ENCODE assay signal across 25 cellular contexts in genomic region chr11:2358754-2359444, GRCh38. TPM values are rescaled to one million over a fixed set of nuclear protein-coding genes. Genes with fewer than 3 reads are reported as not detected.
"Had no signal": no experiment of that assay in that cellular context is flagged by ENCODE, and none has a peak within 500 bp of the region (broad histone marks: within the 10 kb centered on the region; RNA-seq: fewer than 3 reads in every experiment).

No MANE protein-coding gene starts in this region.

- DNase-seq: activated CD4-positive, alpha-beta T cell treated with anti-CD3 and anti-CD28 coated beads, Interleukin-2, amount 10 ng/mL, durations not matched to agents 7 days and 5 days; activated CD4-positive, CD25-positive, alpha-beta regulatory T cell treated with anti-CD3 and anti-CD28 coated beads, Interleukin-2, amount 50 U/mL, for 72 hours; activated CD8-positive, alpha-beta memory T cell treated with anti-CD3 and anti-CD28 coated beads, Interleukin-2, amount 10 ng/mL, durations not matched to agents 7 days and 5 days; activated CD8-positive, alpha-beta T cell treated with anti-CD3 and anti-CD28 coated beads for 36 hours; activated effector memory CD4-positive, alpha-beta T cell treated with anti-CD3 and anti-CD28 coated beads, Interleukin-2, amount 50 U/mL, for 16 hours; activated naive CD4-positive, alpha-beta T cell treated with anti-CD3 and anti-CD28 coated beads, Interleukin-2, amount 10 ng/mL, durations not matched to agents 7 days and 5 days; activated T-cell treated with anti-CD3 and anti-CD28 coated beads for 4 hours; amygdala; effector CD4-positive, alpha-beta T cell; foreskin keratinocyte; left colon; mesenchymal stem cell; mucosa of descending colon; natural killer cell; stimulated activated CD4-positive, alpha-beta T cell treated with anti-CD3 and anti-CD28 coated beads, Interleukin-12 subunit alpha, Interleukin-12 subunit beta, amount 100 ng/mL, for 4 hours; stimulated activated CD4-positive, alpha-beta T cell treated with anti-CD3 and anti-CD28 coated beads, Interleukin-4, amount 100 ng/mL, for 4 hours; stimulated activated naive CD8-positive, alpha-beta T cell treated with anti-CD3 and anti-CD28 coated beads, Interleukin-15, amount 100 ng/mL, for 72 hours; transverse colon; uterus had no signal

- H3K27me3 ChIP-seq: foreskin keratinocyte, transverse colon, uterus had no signal

- ATAC-seq: activated CD8-positive, alpha-beta memory T cell treated with anti-CD3 and anti-CD28 coated beads, Interleukin-2, amount 10 ng/mL, durations not matched to agents 7 days and 5 days; activated CD8-positive, alpha-beta T cell treated with anti-CD3 and anti-CD28 coated beads for 36 hours; left colon; mucosa of descending colon; natural killer cell; stimulated activated naive CD8-positive, alpha-beta T cell treated with anti-CD3 and anti-CD28 coated beads, Interleukin-15, amount 100 ng/mL, for 72 hours had no signal

- H3K4me3 Mint-ChIP-seq: activated CD4-positive, alpha-beta T cell treated with anti-CD3 and anti-CD28 coated beads, Interleukin-2, amount 10 ng/mL, durations not matched to agents 7 days and 5 days; activated CD8-positive, alpha-beta memory T cell treated with anti-CD3 and anti-CD28 coated beads, Interleukin-2, amount 10 ng/mL, durations not matched to agents 7 days and 5 days; activated CD8-positive, alpha-beta T cell treated with anti-CD3 and anti-CD28 coated beads for 36 hours; activated naive CD4-positive, alpha-beta T cell treated with anti-CD3 and anti-CD28 coated beads, Interleukin-2, amount 10 ng/mL, durations not matched to agents 7 days and 5 days; dendritic cell treated with granulocyte-macrophage colony-stimulating factor and Interleukin-4, amounts not matched to agents 40 ng/mL and 50 ng/mL, for 4 days; natural killer cell; stimulated activated naive CD8-positive, alpha-beta T cell treated with anti-CD3 and anti-CD28 coated beads, Interleukin-15, amount 100 ng/mL, for 72 hours; T-helper 2 cell treated with Interferon-gamma antibody and Interleukin-4, amounts not matched to agents 5 μg/mL and 100 μg/mL, for 36 hours had no signal

- H3K4me3 ChIP-seq: mucosa of descending colon, prostate gland, transverse colon, uterus had no signal

- H3K36me3 ChIP-seq: prostate gland, transverse colon, uterus had no signal

- H3K9me3 ChIP-seq: mucosa of descending colon, prostate gland, transverse colon, uterus had no signal

- H3K4me1 Mint-ChIP-seq: activated CD4-positive, alpha-beta T cell treated with anti-CD3 and anti-CD28 coated beads, Interleukin-2, amount 10 ng/mL, durations not matched to agents 7 days and 5 days; activated CD8-positive, alpha-beta memory T cell treated with anti-CD3 and anti-CD28 coated beads, Interleukin-2, amount 10 ng/mL, durations not matched to agents 7 days and 5 days; activated naive CD4-positive, alpha-beta T cell treated with anti-CD3 and anti-CD28 coated beads, Interleukin-2, amount 10 ng/mL, durations not matched to agents 7 days and 5 days; natural killer cell; stimulated activated naive CD8-positive, alpha-beta T cell treated with anti-CD3 and anti-CD28 coated beads, Interleukin-15, amount 100 ng/mL, for 72 hours had no signal

- H3K27me3 Mint-ChIP-seq: activated CD4-positive, alpha-beta T cell treated with anti-CD3 and anti-CD28 coated beads, Interleukin-2, amount 10 ng/mL, durations not matched to agents 7 days and 5 days; activated CD8-positive, alpha-beta memory T cell treated with anti-CD3 and anti-CD28 coated beads, Interleukin-2, amount 10 ng/mL, durations not matched to agents 7 days and 5 days; activated CD8-positive, alpha-beta T cell treated with anti-CD3 and anti-CD28 coated beads for 36 hours; stimulated activated naive CD8-positive, alpha-beta T cell treated with anti-CD3 and anti-CD28 coated beads, Interleukin-15, amount 100 ng/mL, for 72 hours had no signal

- H3K27ac ChIP-seq: foreskin keratinocyte, prostate gland, transverse colon, uterus, VCaP had no signal

- H3K9me3 Mint-ChIP-seq: activated CD4-positive, alpha-beta T cell treated with anti-CD3 and anti-CD28 coated beads, Interleukin-2, amount 10 ng/mL, durations not matched to agents 7 days and 5 days; activated CD8-positive, alpha-beta T cell treated with anti-CD3 and anti-CD28 coated beads for 36 hours; activated naive CD4-positive, alpha-beta T cell treated with anti-CD3 and anti-CD28 coated beads, Interleukin-2, amount 10 ng/mL, durations not matched to agents 7 days and 5 days; dendritic cell treated with granulocyte-macrophage colony-stimulating factor and Interleukin-4, amounts not matched to agents 40 ng/mL and 50 ng/mL, for 4 days; natural killer cell; stimulated activated naive CD8-positive, alpha-beta T cell treated with anti-CD3 and anti-CD28 coated beads, Interleukin-15, amount 100 ng/mL, for 72 hours; T-helper 2 cell treated with Interferon-gamma antibody and Interleukin-4, amounts not matched to agents 5 μg/mL and 100 μg/mL, for 36 hours had no signal

- H3K36me3 Mint-ChIP-seq: activated CD8-positive, alpha-beta memory T cell treated with anti-CD3 and anti-CD28 coated beads, Interleukin-2, amount 10 ng/mL, durations not matched to agents 7 days and 5 days; activated naive CD4-positive, alpha-beta T cell treated with anti-CD3 and anti-CD28 coated beads, Interleukin-2, amount 10 ng/mL, durations not matched to agents 7 days and 5 days; natural killer cell had no signal

- H3K4me1 ChIP-seq: foreskin keratinocyte, prostate gland, transverse colon, uterus had no signal

- H3K27ac Mint-ChIP-seq: activated CD4-positive, alpha-beta T cell treated with anti-CD3 and anti-CD28 coated beads, Interleukin-2, amount 10 ng/mL, durations not matched to agents 7 days and 5 days; activated CD8-positive, alpha-beta memory T cell treated with anti-CD3 and anti-CD28 coated beads, Interleukin-2, amount 10 ng/mL, durations not matched to agents 7 days and 5 days; activated CD8-positive, alpha-beta T cell treated with anti-CD3 and anti-CD28 coated beads for 36 hours; activated naive CD4-positive, alpha-beta T cell treated with anti-CD3 and anti-CD28 coated beads, Interleukin-2, amount 10 ng/mL, durations not matched to agents 7 days and 5 days; dendritic cell treated with granulocyte-macrophage colony-stimulating factor and Interleukin-4, amounts not matched to agents 40 ng/mL and 50 ng/mL, for 4 days; natural killer cell; stimulated activated naive CD8-positive, alpha-beta T cell treated with anti-CD3 and anti-CD28 coated beads, Interleukin-15, amount 100 ng/mL, for 72 hours; T-helper 2 cell treated with Interferon-gamma antibody and Interleukin-4, amounts not matched to agents 5 μg/mL and 100 μg/mL, for 36 hours had no signal

RNA-seq across cellular contexts. Expression of gene TSPAN32, which starts 57.1 kb away (rescaled TPM):
- total RNA-seq: chondrocyte, foreskin keratinocyte, glomerular endothelial cell, prostate gland had no signal

RNA-seq across cellular contexts. Expression of gene C11orf21, which starts 57.2 kb away (rescaled TPM):
- total RNA-seq: chondrocyte, foreskin keratinocyte, glomerular endothelial cell had no signal
